ENCODE assay signal across 11 cellular contexts in genomic region chr15:65409284-65409631, GRCh38. TPM values are rescaled to one million over a fixed set of nuclear protein-coding genes. Genes with fewer than 3 reads are reported as not detected.
DNase-seq lines count a peak whose midpoint lies in the region; ATAC-seq and TF ChIP-seq lines count a peak whose summit lies in the region.
"Had no signal": no experiment of that assay in that cellular context is flagged by ENCODE, and none has a peak within 500 bp of the region (broad histone marks: within the 10 kb centered on the region; RNA-seq: fewer than 3 reads in every experiment).

No MANE protein-coding gene starts in this region.

- WGBS in GM23248 (ENCODE audit: low coverage in 1 of 2, low lambda C conversion rate in 2 of 2, missing lambda C conversion rate in 2 of 2), 2 experiments: 12 to 13% methylated on average over 5 of the region's 5 CpGs

- H3K27ac ChIP-seq in GM23248 (peak overlapping the region; percentile 68), foreskin keratinocyte (no peak overlapping the region)
- H3K27ac ChIP-seq: spleen had no signal

- H3K4me1 ChIP-seq in GM23248 (ENCODE audit: insufficient read depth) (peaks cover 15% of the 10 kb centered on the region), foreskin keratinocyte (no peaks in the 10 kb centered on the region)

- peaks cover 13% of the 10 kb centered on the region for H3F3A ChIP-seq in GM23248 (ENCODE audit: insufficient read depth)

- ATAC-seq in foreskin keratinocyte: peak; percentile 59
- no peak for ATAC-seq in GM18519 (IDR thresholded peaks at IDR 0.05; ENCODE audit: low FRiP score, unreplicated experiment)

- in situ Hi-C loops in GM23248 (cut with MboI): no loop called here

- CTCF ChIA-PET in AG04449 (lab: Yijun Ruan, JAX): interaction anchor here (1.0 to 14.8 kb wide), 5 partner anchors 8 to 28 kb away, joined by 4 to 267 read pairs (median 8); partner anchors contain the start of gene IGDCC3

- no peak overlapping the region for H3K4me3 ChIP-seq in AG04449 (ENCODE audit: low read depth, low read length)
- no peak overlapping the region for H3K4me3 ChIP-seq in GM23248
- H3K4me3 ChIP-seq: heart right ventricle, spleen had no signal

- H3K4me2 ChIP-seq in GM23248 (ENCODE audit: unreplicated experiment): peak overlapping the region; percentile 46

- H3K9ac ChIP-seq in GM23248: peak overlapping the region; percentile 49; the same call in 1 of the 2 replicates

- POLR2A ChIA-PET in AG04449 (lab: Yijun Ruan, JAX): interaction anchor here (1.7 kb wide), 1 partner anchor 104 kb away, joined by 7 read pairs; the partner anchor contains the start of gene RNU5B-1

- H2AFZ ChIP-seq in GM23248: peak overlapping the region; percentile 59

- H3K27me3 ChIP-seq in GM23248 (replicated peaks; ENCODE audit: insufficient read depth) (no peaks in the 10 kb centered on the region), foreskin keratinocyte (peaks cover 48% of the 10 kb centered on the region)

- H3K9me2 ChIP-seq in GM23248 (ENCODE audit: insufficient read depth): no peaks in the 10 kb centered on the region

- H3K36me3 ChIP-seq in GM23248 (ENCODE audit: low read depth): no peaks in the 10 kb centered on the region
- H3K36me3 ChIP-seq: heart right ventricle, spleen had no signal

- H3K79me2 ChIP-seq in GM23248 (ENCODE audit: insufficient read depth): no peaks in the 10 kb centered on the region

- no peaks in the 10 kb centered on the region for H3K9me3 ChIP-seq in GM23248 (ENCODE audit: low read depth)
- H3K9me3 ChIP-seq: heart right ventricle, spleen had no signal

- DNase-seq in AG04449 (ENCODE audit: low read depth, low spot score) (peak; percentile 89), GM23248 (peak; percentile 93), RPMI7951 (ENCODE audit: low read depth) (peak; percentile 99), foreskin keratinocyte (peak in 1 of 2 donors; percentile 67), NCI-H2029 treated with DMSO at 0.1 percent for 48 hours (lab: John Stamatoyannopoulos, UW) (no peak), DMS79 treated with DMSO at 0.1 percent for 48 hours (lab: John Stamatoyannopoulos, UW) (no peak), pons (ENCODE audit: low spot score) (no peak)
- DNase-seq: heart right ventricle, NCI-H526 treated with DMSO at 0.1 percent for 48 hours had no signal

- no peak for TF ChIP-seq CTCF in AG04449 (IDR thresholded peaks at IDR 0.05; ENCODE audit: insufficient read depth, low read length, missing control alignments)
- no peak for TF ChIP-seq CTCF in foreskin keratinocyte (conservative IDR thresholded peaks at IDR 0.05)

- H4K20me1 ChIP-seq in GM23248 (ENCODE audit: insufficient read depth): no peaks in the 10 kb centered on the region

RNA-seq across cellular contexts. Expression of gene IGDCC4, which starts 13.5 kb away (rescaled TPM):
- total RNA-seq in GM23248 (2014; rRNA removed; shearing (Covaris generic)): 0.32 and 0.51 TPM in 2 replicates
- 0.39 and 0.62 TPM in 2 replicates for polyA plus RNA-seq in GM23248 (2016; fragmentation: Nextera tagmentation; extraction: Ambion mirVana)
- total RNA-seq in RPMI7951 (2014; rRNA removed; shearing (Covaris generic)): 0.10 and 0.12 TPM in 2 replicates
- 0.10 and 0.11 TPM in 2 replicates for total RNA-seq in foreskin keratinocyte
- 0.07 and 0.09 TPM in 2 replicates for polyA plus RNA-seq in foreskin keratinocyte

RNA-seq across cellular contexts. Expression of gene IGDCC3, which starts 31.5 kb away (rescaled TPM):
- total RNA-seq in GM23248 (2014; rRNA removed; shearing (Covaris generic)): 0.13 TPM in 1 of 2 replicates, not detected in the other
- polyA plus RNA-seq in GM23248 (2016; fragmentation: Nextera tagmentation; extraction: Ambion mirVana) (0.11 TPM in 1 of 2 replicates, not detected in the other), foreskin keratinocyte (not detected in 2 replicates)
- not detected in 2 replicates for total RNA-seq in RPMI7951 (2014; rRNA removed; shearing (Covaris generic))
- total RNA-seq in foreskin keratinocyte: not detected in 2 replicates

Comparison
In these comparisons a context has a peak if more than half of its experiments do, and no peak if none do; other contexts are left out.
1. DNase-seq: peak in AG04449 (single experiment), GM23248 (single experiment) and RPMI7951 (single experiment); none in NCI-H2029 treated with DMSO at 0.1 percent for 48 hours (single experiment), DMS79 treated with DMSO at 0.1 percent for 48 hours (single experiment) and pons (single experiment).